Comparison of ENCODE assay signal across 25 cellular contexts in the genomic region with DNA sequence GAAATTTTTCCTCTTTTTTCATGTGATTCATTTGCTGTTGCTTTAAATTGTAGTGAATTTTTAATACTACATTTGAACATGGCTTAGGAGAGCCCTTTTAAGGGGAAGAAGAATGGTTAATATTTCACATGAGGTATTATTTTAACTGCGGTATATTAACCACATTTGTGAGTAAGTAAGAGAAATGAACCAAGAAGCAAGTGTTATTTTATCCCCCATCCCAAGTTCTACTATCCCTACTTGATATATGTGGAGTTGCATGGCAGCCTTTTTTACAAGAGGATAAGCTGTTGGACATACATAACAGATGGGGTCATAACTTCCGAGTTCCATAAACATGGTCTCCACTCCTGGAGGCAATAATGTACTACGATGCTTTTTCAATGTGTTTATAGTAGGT.
"Had no signal": no experiment of that assay in that cellular context is flagged by ENCODE, and none has a peak within 500 bp of the region (broad histone marks: within the 10 kb centered on the region; RNA-seq: fewer than 3 reads in every experiment).

No MANE protein-coding gene starts in this region.

- H3K27me3 ChIP-seq: SJSA1 had no signal

- H3K4me1 ChIP-seq: SJSA1 had no signal

- ATAC-seq: Panc1, PC-3 had no signal

- H3K4me3 ChIP-seq: SJSA1, SK-N-MC had no signal

- H3K9me3 ChIP-seq: SJSA1 had no signal

- H3K36me3 ChIP-seq: SJSA1 had no signal

- DNase-seq: IMR-90; Kasumi-1; KG1; MM.1S; NCI-H1092 treated with DMSO at 0.1 percent for 48 hours; NCI-H1436; NCI-H187; NCI-H2029; NCI-H2081 treated with DMSO at 0.1 percent for 48 hours; NCI-H2171; NCI-H226; NCI-H446; NCI-H510A; NCI-H524 treated with DMSO at 0.1 percent for 48 hours; NCI-H69; NCI-H774; NK-92 treated with Interleukin-12 subunit alpha and Interleukin-12 subunit beta, amount 100 ng/mL, for 24 hours; PC-3; Right ventricle myocardium superior; RPMI8226; SIG-M5; SW 1271 had no signal

- H3K27ac ChIP-seq: SJSA1, SK-N-MC had no signal
